In genomic region chr17:4014148-4014927, GRCh38 we compare ENCODE assay signal across 1 cellular context.
TF ChIP-seq lines count a peak whose summit lies in the region.

No MANE protein-coding gene starts in this region.

TF ChIP-seq in HepG2, 621 proteins besides CTCF, POLR2A, EP300 and RAD21 (continues in another document):
- TF ChIP-seq MLXIP (CRISPR knock-in tag; IDR thresholded peaks at IDR 0.05; ENCODE audit: borderline replicate concordance), result no peak
- no peak for TF ChIP-seq ATF6 (CRISPR knock-in tag; conservative IDR thresholded peaks at IDR 0.05)
- TF ChIP-seq SOX6 (IDR thresholded peaks at IDR 0.05), result no peak
- peak; percentile 63; the same call in 1 of the 2 replicates for TF ChIP-seq SOX6 (CRISPR knock-in tag; IDR thresholded peaks at IDR 0.05)
- TF ChIP-seq ZNF335 (CRISPR knock-in tag; IDR thresholded peaks at IDR 0.05), result no peak
- TF ChIP-seq MYPOP (CRISPR knock-in tag; IDR thresholded peaks at IDR 0.05), result no peak
- no peak for TF ChIP-seq ZNF101 (CRISPR knock-in tag; IDR thresholded peaks at IDR 0.05; ENCODE audit: borderline replicate concordance, low read depth)
- no peak for TF ChIP-seq ZFP36 (IDR thresholded peaks at IDR 0.05; ENCODE audit: borderline replicate concordance, low read depth, low read length, partially characterized antibody)
- peak; percentile 21 for TF ChIP-seq PHF8 (CRISPR knock-in tag; IDR thresholded peaks at IDR 0.05)
- TF ChIP-seq ARNT2 (CRISPR knock-in tag; IDR thresholded peaks at IDR 0.05; ENCODE audit: low read depth), result no peak; the same call in 1 of the 2 replicates
- TF ChIP-seq TEF (CRISPR knock-in tag; IDR thresholded peaks at IDR 0.05), result no peak
- no peak for TF ChIP-seq ZFAT (CRISPR knock-in tag; conservative IDR thresholded peaks at IDR 0.05)
- peak; percentile 67; the same call in 1 of the 2 replicates for TF ChIP-seq RFXAP (CRISPR knock-in tag; IDR thresholded peaks at IDR 0.05; ENCODE audit: borderline replicate concordance)
- no peak for TF ChIP-seq MED8 (CRISPR knock-in tag; IDR thresholded peaks at IDR 0.05; ENCODE audit: insufficient replicate concordance)
- TF ChIP-seq ZNF235 (CRISPR knock-in tag; IDR thresholded peaks at IDR 0.05; ENCODE audit: borderline replicate concordance), result no peak
- no peak for TF ChIP-seq ZNF562 (CRISPR knock-in tag; IDR thresholded peaks at IDR 0.05; ENCODE audit: borderline replicate concordance)
- TF ChIP-seq SIX1 (CRISPR knock-in tag; IDR thresholded peaks at IDR 0.05; ENCODE audit: borderline replicate concordance), result peak; percentile 29; the same call in 1 of the 2 replicates
- no peak for TF ChIP-seq SP1 (IDR thresholded peaks at IDR 0.05)
- TF ChIP-seq SP1 (CRISPR knock-in tag; IDR thresholded peaks at IDR 0.05), result 0 out of 2 replicates have a peak, but pooled peaks have one; percentile 36
- TF ChIP-seq RFX1 (IDR thresholded peaks at IDR 0.05), result no peak
- TF ChIP-seq, protein P1, sequence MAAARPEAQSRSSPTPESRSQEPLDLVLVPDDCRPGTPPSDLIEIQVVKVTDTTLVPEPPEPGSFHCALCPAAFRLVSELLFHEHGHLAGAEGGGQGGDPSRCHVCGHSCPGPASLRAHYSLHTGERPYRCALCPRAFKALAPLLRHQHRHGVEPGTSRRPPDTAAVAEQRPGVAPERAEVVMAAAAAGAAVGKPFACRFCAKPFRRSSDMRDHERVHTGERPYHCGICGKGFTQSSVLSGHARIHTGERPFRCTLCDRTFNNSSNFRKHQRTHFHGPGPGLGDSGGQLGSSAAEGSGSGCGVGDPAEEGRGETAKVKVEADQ (CRISPR knock-in tag; IDR thresholded peaks at IDR 0.05; ENCODE audit: borderline replicate concordance), result no peak
- peak; percentile 90; the same call in 1 of the 2 replicates for TF ChIP-seq ZNF772 (CRISPR knock-in tag; IDR thresholded peaks at IDR 0.05)
- TF ChIP-seq ZNF652 (CRISPR knock-in tag; IDR thresholded peaks at IDR 0.05; ENCODE audit: borderline replicate concordance, low read depth), result 0 out of 2 replicates have a peak, but pooled peaks have one; percentile 25
- TF ChIP-seq, protein P2, sequence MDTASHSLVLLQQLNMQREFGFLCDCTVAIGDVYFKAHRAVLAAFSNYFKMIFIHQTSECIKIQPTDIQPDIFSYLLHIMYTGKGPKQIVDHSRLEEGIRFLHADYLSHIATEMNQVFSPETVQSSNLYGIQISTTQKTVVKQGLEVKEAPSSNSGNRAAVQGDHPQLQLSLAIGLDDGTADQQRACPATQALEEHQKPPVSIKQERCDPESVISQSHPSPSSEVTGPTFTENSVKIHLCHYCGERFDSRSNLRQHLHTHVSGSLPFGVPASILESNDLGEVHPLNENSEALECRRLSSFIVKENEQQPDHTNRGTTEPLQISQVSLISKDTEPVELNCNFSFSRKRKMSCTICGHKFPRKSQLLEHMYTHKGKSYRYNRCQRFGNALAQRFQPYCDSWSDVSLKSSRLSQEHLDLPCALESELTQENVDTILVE (CRISPR knock-in tag; IDR thresholded peaks at IDR 0.05), result no peak
- TF ChIP-seq SYNCRIP (IDR thresholded peaks at IDR 0.05; ENCODE audit: insufficient read depth, low read depth, low read length), result no peak
- TF ChIP-seq ZNF260 (CRISPR knock-in tag; IDR thresholded peaks at IDR 0.05; ENCODE audit: borderline replicate concordance, low read depth), result no peak
- TF ChIP-seq KAT8 (CRISPR knock-in tag; IDR thresholded peaks at IDR 0.05), result peak; percentile 56
- no peak for TF ChIP-seq U2AF1 (optimal IDR thresholded peaks at IDR 0.05; ENCODE audit: low read depth, low read length)
- no peak for TF ChIP-seq PRMT3 (CRISPR knock-in tag; IDR thresholded peaks at IDR 0.05; ENCODE audit: borderline replicate concordance, low read depth)
- TF ChIP-seq ZNF839 (CRISPR knock-in tag; IDR thresholded peaks at IDR 0.05; ENCODE audit: borderline replicate concordance), result no peak
- TF ChIP-seq ZBTB20 (CRISPR knock-in tag; IDR thresholded peaks at IDR 0.05; ENCODE audit: borderline replicate concordance, low read depth), result no peak
- TF ChIP-seq, protein P3, sequence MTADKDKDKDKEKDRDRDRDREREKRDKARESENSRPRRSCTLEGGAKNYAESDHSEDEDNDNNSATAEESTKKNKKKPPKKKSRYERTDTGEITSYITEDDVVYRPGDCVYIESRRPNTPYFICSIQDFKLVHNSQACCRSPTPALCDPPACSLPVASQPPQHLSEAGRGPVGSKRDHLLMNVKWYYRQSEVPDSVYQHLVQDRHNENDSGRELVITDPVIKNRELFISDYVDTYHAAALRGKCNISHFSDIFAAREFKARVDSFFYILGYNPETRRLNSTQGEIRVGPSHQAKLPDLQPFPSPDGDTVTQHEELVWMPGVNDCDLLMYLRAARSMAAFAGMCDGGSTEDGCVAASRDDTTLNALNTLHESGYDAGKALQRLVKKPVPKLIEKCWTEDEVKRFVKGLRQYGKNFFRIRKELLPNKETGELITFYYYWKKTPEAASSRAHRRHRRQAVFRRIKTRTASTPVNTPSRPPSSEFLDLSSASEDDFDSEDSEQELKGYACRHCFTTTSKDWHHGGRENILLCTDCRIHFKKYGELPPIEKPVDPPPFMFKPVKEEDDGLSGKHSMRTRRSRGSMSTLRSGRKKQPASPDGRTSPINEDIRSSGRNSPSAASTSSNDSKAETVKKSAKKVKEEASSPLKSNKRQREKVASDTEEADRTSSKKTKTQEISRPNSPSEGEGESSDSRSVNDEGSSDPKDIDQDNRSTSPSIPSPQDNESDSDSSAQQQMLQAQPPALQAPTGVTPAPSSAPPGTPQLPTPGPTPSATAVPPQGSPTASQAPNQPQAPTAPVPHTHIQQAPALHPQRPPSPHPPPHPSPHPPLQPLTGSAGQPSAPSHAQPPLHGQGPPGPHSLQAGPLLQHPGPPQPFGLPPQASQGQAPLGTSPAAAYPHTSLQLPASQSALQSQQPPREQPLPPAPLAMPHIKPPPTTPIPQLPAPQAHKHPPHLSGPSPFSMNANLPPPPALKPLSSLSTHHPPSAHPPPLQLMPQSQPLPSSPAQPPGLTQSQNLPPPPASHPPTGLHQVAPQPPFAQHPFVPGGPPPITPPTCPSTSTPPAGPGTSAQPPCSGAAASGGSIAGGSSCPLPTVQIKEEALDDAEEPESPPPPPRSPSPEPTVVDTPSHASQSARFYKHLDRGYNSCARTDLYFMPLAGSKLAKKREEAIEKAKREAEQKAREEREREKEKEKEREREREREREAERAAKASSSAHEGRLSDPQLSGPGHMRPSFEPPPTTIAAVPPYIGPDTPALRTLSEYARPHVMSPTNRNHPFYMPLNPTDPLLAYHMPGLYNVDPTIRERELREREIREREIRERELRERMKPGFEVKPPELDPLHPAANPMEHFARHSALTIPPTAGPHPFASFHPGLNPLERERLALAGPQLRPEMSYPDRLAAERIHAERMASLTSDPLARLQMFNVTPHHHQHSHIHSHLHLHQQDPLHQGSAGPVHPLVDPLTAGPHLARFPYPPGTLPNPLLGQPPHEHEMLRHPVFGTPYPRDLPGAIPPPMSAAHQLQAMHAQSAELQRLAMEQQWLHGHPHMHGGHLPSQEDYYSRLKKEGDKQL (CRISPR knock-in tag; IDR thresholded peaks at IDR 0.05; ENCODE audit: low read depth), result no peak
- TF ChIP-seq ZNF354B (CRISPR knock-in tag; IDR thresholded peaks at IDR 0.05), result no peak
- no peak for TF ChIP-seq HNRNPH1 (optimal IDR thresholded peaks at IDR 0.05; ENCODE audit: low read depth, low read length)
- no peak for TF ChIP-seq PRDM4 (CRISPR knock-in tag; IDR thresholded peaks at IDR 0.05; ENCODE audit: borderline replicate concordance)
- TF ChIP-seq ZNF160 (CRISPR knock-in tag; IDR thresholded peaks at IDR 0.05), result no peak
- peak; percentile 65 for TF ChIP-seq ZSCAN25 (CRISPR knock-in tag; IDR thresholded peaks at IDR 0.05)
- peak; percentile 15; the same call in 1 of the 2 replicates for TF ChIP-seq NFYB (CRISPR knock-in tag; IDR thresholded peaks at IDR 0.05)
- TF ChIP-seq NFKB2 (CRISPR knock-in tag; IDR thresholded peaks at IDR 0.05; ENCODE audit: borderline replicate concordance), result no peak
- TF ChIP-seq ASH2L (IDR thresholded peaks at IDR 0.05; ENCODE audit: insufficient read length, low read depth, low read length), result peak; percentile 84
- TF ChIP-seq ISL2 (CRISPR knock-in tag; IDR thresholded peaks at IDR 0.05), result peak; percentile 24; the same call in 1 of the 2 replicates
- peak; percentile 53 for TF ChIP-seq SKI (IDR thresholded peaks at IDR 0.05; ENCODE audit: partially characterized antibody)
- TF ChIP-seq TEAD2 (CRISPR knock-in tag; IDR thresholded peaks at IDR 0.05), result no peak
- no peak for TF ChIP-seq ZNF777 (CRISPR knock-in tag; IDR thresholded peaks at IDR 0.05)
- no peak for TF ChIP-seq THAP11 (CRISPR knock-in tag; IDR thresholded peaks at IDR 0.05)
- TF ChIP-seq, protein P4, sequence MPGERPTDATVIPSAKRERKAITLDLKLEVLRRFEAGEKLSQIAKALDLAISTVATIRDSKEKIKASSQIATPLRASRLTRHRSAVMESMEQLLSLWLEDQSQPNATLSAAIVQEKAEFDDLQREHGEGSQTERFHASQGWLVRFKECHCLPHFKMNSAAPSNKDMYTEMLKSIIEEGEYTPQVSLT (CRISPR knock-in tag; IDR thresholded peaks at IDR 0.05; ENCODE audit: borderline replicate concordance, low read depth), result no peak
- TF ChIP-seq, protein P5, sequence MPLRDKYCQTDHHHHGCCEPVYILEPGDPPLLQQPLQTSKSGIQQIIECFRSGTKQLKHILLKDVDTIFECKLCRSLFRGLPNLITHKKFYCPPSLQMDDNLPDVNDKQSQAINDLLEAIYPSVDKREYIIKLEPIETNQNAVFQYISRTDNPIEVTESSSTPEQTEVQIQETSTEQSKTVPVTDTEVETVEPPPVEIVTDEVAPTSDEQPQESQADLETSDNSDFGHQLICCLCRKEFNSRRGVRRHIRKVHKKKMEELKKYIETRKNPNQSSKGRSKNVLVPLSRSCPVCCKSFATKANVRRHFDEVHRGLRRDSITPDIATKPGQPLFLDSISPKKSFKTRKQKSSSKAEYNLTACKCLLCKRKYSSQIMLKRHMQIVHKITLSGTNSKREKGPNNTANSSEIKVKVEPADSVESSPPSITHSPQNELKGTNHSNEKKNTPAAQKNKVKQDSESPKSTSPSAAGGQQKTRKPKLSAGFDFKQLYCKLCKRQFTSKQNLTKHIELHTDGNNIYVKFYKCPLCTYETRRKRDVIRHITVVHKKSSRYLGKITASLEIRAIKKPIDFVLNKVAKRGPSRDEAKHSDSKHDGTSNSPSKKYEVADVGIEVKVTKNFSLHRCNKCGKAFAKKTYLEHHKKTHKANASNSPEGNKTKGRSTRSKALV (CRISPR knock-in tag; IDR thresholded peaks at IDR 0.05), result no peak
